In the genomic region with DNA sequence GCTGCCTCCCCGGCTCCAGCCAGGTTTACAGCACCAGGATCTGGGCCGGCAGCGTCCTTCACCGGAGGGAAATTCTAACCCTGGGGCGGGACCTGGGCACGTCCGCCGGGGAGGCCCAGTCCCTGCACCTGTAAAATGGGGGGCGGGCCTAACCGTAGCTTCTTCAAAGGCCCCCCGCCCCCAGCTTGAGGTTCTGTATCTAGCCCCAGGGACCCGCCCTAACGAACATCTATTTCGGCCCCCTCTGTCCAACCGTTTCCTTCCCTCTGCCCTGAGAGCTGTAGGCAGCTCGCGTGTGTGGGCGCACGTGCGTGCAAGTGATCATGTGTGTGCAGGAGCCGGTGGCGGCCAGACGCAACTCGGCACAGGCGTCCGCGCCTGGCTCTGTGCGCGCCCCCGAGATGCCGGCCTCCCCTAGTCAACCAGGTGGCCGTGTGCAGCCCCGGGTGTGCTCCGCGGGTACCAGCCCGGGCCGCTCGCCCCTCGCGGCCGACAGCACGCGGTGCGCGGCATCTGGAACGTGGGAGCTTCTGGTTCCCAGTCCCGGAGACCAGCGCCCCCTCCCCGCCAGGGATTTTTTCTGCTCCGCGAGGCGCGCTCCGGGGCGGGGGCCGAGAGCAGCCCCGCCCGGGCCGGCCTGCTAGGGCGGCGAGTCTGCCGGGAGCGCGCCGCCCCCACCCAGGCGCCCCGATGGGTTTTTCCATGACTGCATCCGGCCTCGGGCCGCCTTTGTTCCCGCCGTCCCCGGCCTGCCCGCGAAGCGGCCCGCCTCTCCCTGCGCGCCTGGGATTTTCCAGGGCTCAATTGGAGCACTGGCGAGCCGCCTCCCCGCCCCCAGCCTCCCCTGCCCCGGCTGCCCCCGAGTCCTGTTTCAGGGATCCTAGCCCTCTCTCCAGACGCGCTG, we compare ENCODE assay signal across 1 cellular context.
TF ChIP-seq lines count a peak whose summit lies in the region.

No MANE protein-coding gene starts in this region.

TF ChIP-seq in WTC11, 78 proteins besides CTCF, POLR2A, EP300 and RAD21 (continued from another document):
- TF ChIP-seq ZNF532 (CRISPR knock-in tag; IDR thresholded peaks at IDR 0.05; ENCODE audit: borderline replicate concordance), result 0 out of 2 replicates have a peak, but pooled peaks have one; percentile 19
- no peak for TF ChIP-seq ZNF396 (CRISPR knock-in tag; IDR thresholded peaks at IDR 0.05; ENCODE audit: borderline replicate concordance)
- 0 out of 2 replicates have a peak, but pooled peaks have one; percentile 48 for TF ChIP-seq FOXK1 (CRISPR knock-in tag; IDR thresholded peaks at IDR 0.05)
- TF ChIP-seq, protein P1, sequence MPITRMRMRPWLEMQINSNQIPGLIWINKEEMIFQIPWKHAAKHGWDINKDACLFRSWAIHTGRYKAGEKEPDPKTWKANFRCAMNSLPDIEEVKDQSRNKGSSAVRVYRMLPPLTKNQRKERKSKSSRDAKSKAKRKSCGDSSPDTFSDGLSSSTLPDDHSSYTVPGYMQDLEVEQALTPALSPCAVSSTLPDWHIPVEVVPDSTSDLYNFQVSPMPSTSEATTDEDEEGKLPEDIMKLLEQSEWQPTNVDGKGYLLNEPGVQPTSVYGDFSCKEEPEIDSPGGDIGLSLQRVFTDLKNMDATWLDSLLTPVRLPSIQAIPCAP (CRISPR knock-in tag; IDR thresholded peaks at IDR 0.05), result no peak; the same call in 1 of the 2 replicates
- no peak for TF ChIP-seq NFATC4 (CRISPR knock-in tag; IDR thresholded peaks at IDR 0.05)
- TF ChIP-seq, protein P2, sequence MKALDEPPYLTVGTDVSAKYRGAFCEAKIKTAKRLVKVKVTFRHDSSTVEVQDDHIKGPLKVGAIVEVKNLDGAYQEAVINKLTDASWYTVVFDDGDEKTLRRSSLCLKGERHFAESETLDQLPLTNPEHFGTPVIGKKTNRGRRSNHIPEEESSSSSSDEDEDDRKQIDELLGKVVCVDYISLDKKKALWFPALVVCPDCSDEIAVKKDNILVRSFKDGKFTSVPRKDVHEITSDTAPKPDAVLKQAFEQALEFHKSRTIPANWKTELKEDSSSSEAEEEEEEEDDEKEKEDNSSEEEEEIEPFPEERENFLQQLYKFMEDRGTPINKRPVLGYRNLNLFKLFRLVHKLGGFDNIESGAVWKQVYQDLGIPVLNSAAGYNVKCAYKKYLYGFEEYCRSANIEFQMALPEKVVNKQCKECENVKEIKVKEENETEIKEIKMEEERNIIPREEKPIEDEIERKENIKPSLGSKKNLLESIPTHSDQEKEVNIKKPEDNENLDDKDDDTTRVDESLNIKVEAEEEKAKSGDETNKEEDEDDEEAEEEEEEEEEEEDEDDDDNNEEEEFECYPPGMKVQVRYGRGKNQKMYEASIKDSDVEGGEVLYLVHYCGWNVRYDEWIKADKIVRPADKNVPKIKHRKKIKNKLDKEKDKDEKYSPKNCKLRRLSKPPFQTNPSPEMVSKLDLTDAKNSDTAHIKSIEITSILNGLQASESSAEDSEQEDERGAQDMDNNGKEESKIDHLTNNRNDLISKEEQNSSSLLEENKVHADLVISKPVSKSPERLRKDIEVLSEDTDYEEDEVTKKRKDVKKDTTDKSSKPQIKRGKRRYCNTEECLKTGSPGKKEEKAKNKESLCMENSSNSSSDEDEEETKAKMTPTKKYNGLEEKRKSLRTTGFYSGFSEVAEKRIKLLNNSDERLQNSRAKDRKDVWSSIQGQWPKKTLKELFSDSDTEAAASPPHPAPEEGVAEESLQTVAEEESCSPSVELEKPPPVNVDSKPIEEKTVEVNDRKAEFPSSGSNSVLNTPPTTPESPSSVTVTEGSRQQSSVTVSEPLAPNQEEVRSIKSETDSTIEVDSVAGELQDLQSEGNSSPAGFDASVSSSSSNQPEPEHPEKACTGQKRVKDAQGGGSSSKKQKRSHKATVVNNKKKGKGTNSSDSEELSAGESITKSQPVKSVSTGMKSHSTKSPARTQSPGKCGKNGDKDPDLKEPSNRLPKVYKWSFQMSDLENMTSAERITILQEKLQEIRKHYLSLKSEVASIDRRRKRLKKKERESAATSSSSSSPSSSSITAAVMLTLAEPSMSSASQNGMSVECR (CRISPR knock-in tag; IDR thresholded peaks at IDR 0.05; ENCODE audit: borderline replicate concordance), result peak; percentile 46; the same call in 1 of the 2 replicates
- TF ChIP-seq ZNF281 (CRISPR knock-in tag; IDR thresholded peaks at IDR 0.05), result peak; percentile 51; the same call in 1 of the 2 replicates
TF ChIP-seq in WTC11: peak in this region for 27.
